15 cellular contexts compared by ENCODE assay signal in genomic region chr16:84612686-84613085, GRCh38.
"Had no signal": no experiment of that assay in that cellular context is flagged by ENCODE, and none has a peak within 500 bp of the region (broad histone marks: within the 10 kb centered on the region; RNA-seq: fewer than 3 reads in every experiment).

No MANE protein-coding gene starts in this region.

- H3K27ac ChIP-seq: cardiac muscle cell, colonic mucosa, upper lobe of right lung had no signal

- H3K27me3 ChIP-seq: colonic mucosa, testis, upper lobe of right lung had no signal

- H3K36me3 ChIP-seq: cardiac muscle cell, colonic mucosa, upper lobe of right lung had no signal

- H3K9me3 Mint-ChIP-seq: natural killer cell treated with Interleukin-12 subunit alpha and Interleukin-12 subunit beta and Interleukin-15 and Interleukin-18, amount 100 ng/mL, for 72 hours had no signal

- H3K27me3 Mint-ChIP-seq: activated CD4-positive, alpha-beta memory T cell treated with anti-CD3 and anti-CD28 coated beads for 36 hours; stimulated activated naive CD8-positive, alpha-beta T cell treated with anti-CD3 and anti-CD28 coated beads, Interleukin-15, amount 100 ng/mL, for 72 hours had no signal

- H3K9me3 ChIP-seq: colonic mucosa, heart left ventricle, mucosa of descending colon, testis, upper lobe of right lung had no signal

- H3K4me3 Mint-ChIP-seq: natural killer cell treated with Interleukin-12 subunit alpha and Interleukin-12 subunit beta and Interleukin-15 and Interleukin-18, amount 100 ng/mL, for 72 hours had no signal

- H3K4me3 ChIP-seq: cardiac muscle cell, colonic mucosa, heart left ventricle, mucosa of descending colon, testis, upper lobe of right lung had no signal

- ATAC-seq: heart left ventricle; mucosa of descending colon; natural killer cell treated with Interleukin-12 subunit alpha and Interleukin-12 subunit beta and Interleukin-15 and Interleukin-18, amount 100 ng/mL, for 72 hours; stimulated activated naive CD8-positive, alpha-beta T cell treated with anti-CD3 and anti-CD28 coated beads, Interleukin-15, amount 100 ng/mL, for 72 hours; upper lobe of right lung had no signal

- DNase-seq: activated CD4-positive, alpha-beta memory T cell treated with anti-CD3 and anti-CD28 coated beads for 36 hours; activated effector memory CD4-positive, alpha-beta T cell treated with Interleukin-2 at 50 U/mL for 16 hours; colonic mucosa; effector CD4-positive, alpha-beta T cell; foreskin melanocyte; heart left ventricle; mammary epithelial cell; mucosa of descending colon; occipital lobe; stimulated activated CD4-positive, alpha-beta T cell treated with anti-CD3 and anti-CD28 coated beads, Interleukin-12 subunit alpha, Interleukin-12 subunit beta, amount 100 ng/mL, for 4 hours; stimulated activated naive CD8-positive, alpha-beta T cell treated with anti-CD3 and anti-CD28 coated beads, Interleukin-15, amount 100 ng/mL, for 72 hours; testis; upper lobe of right lung had no signal
